21 cellular contexts compared by ENCODE assay signal in genomic region chr12:131030472-131031328, GRCh38.
"Had no signal": no experiment of that assay in that cellular context is flagged by ENCODE, and none has a peak within 500 bp of the region (broad histone marks: within the 10 kb centered on the region; RNA-seq: fewer than 3 reads in every experiment).

No MANE protein-coding gene starts in this region.

- H3K27ac Mint-ChIP-seq: activated CD4-positive, alpha-beta T cell treated with anti-CD3 and anti-CD28 coated beads for 36 hours; activated CD8-positive, alpha-beta memory T cell treated with anti-CD3 and anti-CD28 coated beads, Interleukin-2, amount 10 ng/mL, durations not matched to agents 7 days and 5 days; activated CD8-positive, alpha-beta T cell treated with anti-CD3 and anti-CD28 coated beads, Interleukin-2, amount 10 ng/mL, durations not matched to agents 7 days and 5 days; activated naive CD4-positive, alpha-beta T cell treated with anti-CD3 and anti-CD28 coated beads, Interleukin-2, amount 50 U/mL, for 24 hours; activated naive CD8-positive, alpha-beta T cell treated with anti-CD3 and anti-CD28 coated beads, Interleukin-2, amount 50 U/mL, for 24 hours; activated T-helper 2 cell treated with anti-CD3 and anti-CD28 coated beads, Interferon-gamma antibody, Interleukin-2, Interleukin-4, amounts not matched to agents 10 μg/mL and 5 μg/mL and 100 μg/mL, durations not matched to agents 14 hours and 24 hours and 36 hours; nephron; stimulated activated naive B cell treated with anti-CD40 and anti-IgM and Interleukin-4, amounts not matched to agents 10 μg/mL and 1 μg/mL and 100 μg/mL, for 72 hours; T-helper 2 cell treated with Interferon-gamma antibody and Interleukin-4, amounts not matched to agents 5 μg/mL and 100 μg/mL, for 36 hours had no signal

- H3K4me1 ChIP-seq: colonic mucosa, stomach had no signal

- H3K9me3 Mint-ChIP-seq: activated naive CD4-positive, alpha-beta T cell treated with anti-CD3 and anti-CD28 coated beads, Interleukin-2, amount 50 U/mL, for 24 hours; activated naive CD8-positive, alpha-beta T cell treated with anti-CD3 and anti-CD28 coated beads, Interleukin-2, amount 50 U/mL, for 24 hours; activated T-helper 2 cell treated with anti-CD3 and anti-CD28 coated beads, Interferon-gamma antibody, Interleukin-2, Interleukin-4, amounts not matched to agents 10 μg/mL and 5 μg/mL and 100 μg/mL, durations not matched to agents 14 hours and 24 hours and 36 hours; central memory CD8-positive, alpha-beta T cell; nephron; stimulated activated naive B cell treated with anti-CD40 and anti-IgM and Interleukin-4, amounts not matched to agents 10 μg/mL and 1 μg/mL and 100 μg/mL, for 72 hours; T-helper 2 cell treated with Interferon-gamma antibody and Interleukin-4, amounts not matched to agents 5 μg/mL and 100 μg/mL, for 36 hours had no signal

- H3K27ac ChIP-seq: colonic mucosa, stomach, thyroid gland had no signal

- H3K4me3 Mint-ChIP-seq: activated CD4-positive, alpha-beta T cell treated with anti-CD3 and anti-CD28 coated beads for 36 hours; activated CD8-positive, alpha-beta memory T cell treated with anti-CD3 and anti-CD28 coated beads, Interleukin-2, amount 10 ng/mL, durations not matched to agents 7 days and 5 days; activated CD8-positive, alpha-beta T cell treated with anti-CD3 and anti-CD28 coated beads, Interleukin-2, amount 10 ng/mL, durations not matched to agents 7 days and 5 days; activated naive CD4-positive, alpha-beta T cell treated with anti-CD3 and anti-CD28 coated beads, Interleukin-2, amount 50 U/mL, for 24 hours; activated naive CD8-positive, alpha-beta T cell treated with anti-CD3 and anti-CD28 coated beads, Interleukin-2, amount 50 U/mL, for 24 hours; central memory CD8-positive, alpha-beta T cell; nephron; stimulated activated naive B cell treated with anti-CD40 and anti-IgM and Interleukin-4, amounts not matched to agents 10 μg/mL and 1 μg/mL and 100 μg/mL, for 72 hours; T-helper 2 cell treated with Interferon-gamma antibody and Interleukin-4, amounts not matched to agents 5 μg/mL and 100 μg/mL, for 36 hours had no signal

- H3K4me3 ChIP-seq: colonic mucosa, stomach, thyroid gland had no signal

- DNase-seq: activated CD4-positive, alpha-beta T cell treated with anti-CD3 and anti-CD28 coated beads for 36 hours; activated CD4-positive, CD25-positive, alpha-beta regulatory T cell; activated CD8-positive, alpha-beta memory T cell treated with anti-CD3 and anti-CD28 coated beads, Interleukin-2, amount 10 ng/mL, durations not matched to agents 7 days and 5 days; activated CD8-positive, alpha-beta T cell treated with anti-CD3 and anti-CD28 coated beads, Interleukin-2, amount 10 ng/mL, durations not matched to agents 7 days and 5 days; activated naive CD8-positive, alpha-beta T cell treated with anti-CD3 and anti-CD28 coated beads, Interleukin-2, amount 50 U/mL, for 24 hours; activated T-cell treated with anti-CD3 and anti-CD28 coated beads, Interleukin-2, amount 50 U/mL, for 48 hours; colonic mucosa; effector memory CD4-positive, alpha-beta T cell; kidney glomerular epithelial cell; mammary epithelial cell; stimulated activated CD4-positive, alpha-beta T cell treated with anti-CD3 and anti-CD28 coated beads, Interleukin-15, amount 100 ng/mL, for 24 hours; stimulated activated CD4-positive, alpha-beta T cell treated with anti-CD3 and anti-CD28 coated beads, Interleukin-2, amount 100 ng/mL, for 24 hours; stimulated activated naive B cell treated with anti-CD40 and anti-IgM and Interleukin-4, amounts not matched to agents 10 μg/mL and 1 μg/mL and 100 μg/mL, for 72 hours; stomach; T-helper 1 cell; thyroid gland had no signal

- H3K27me3 ChIP-seq: colonic mucosa, thyroid gland had no signal

- H3K36me3 ChIP-seq: colonic mucosa, stomach, thyroid gland had no signal

- ATAC-seq: activated CD4-positive, alpha-beta T cell treated with anti-CD3 and anti-CD28 coated beads for 36 hours; activated CD8-positive, alpha-beta memory T cell treated with anti-CD3 and anti-CD28 coated beads, Interleukin-2, amount 10 ng/mL, durations not matched to agents 7 days and 5 days; activated CD8-positive, alpha-beta T cell treated with anti-CD3 and anti-CD28 coated beads, Interleukin-2, amount 10 ng/mL, durations not matched to agents 7 days and 5 days; activated naive CD8-positive, alpha-beta T cell treated with anti-CD3 and anti-CD28 coated beads, Interleukin-2, amount 50 U/mL, for 24 hours; stimulated activated naive B cell treated with anti-CD40 and anti-IgM and Interleukin-4, amounts not matched to agents 10 μg/mL and 1 μg/mL and 100 μg/mL, for 72 hours had no signal

- H3K9me3 ChIP-seq: colonic mucosa, stomach, thyroid gland had no signal

- H3K4me1 Mint-ChIP-seq: activated CD4-positive, alpha-beta T cell treated with anti-CD3 and anti-CD28 coated beads for 36 hours; activated CD8-positive, alpha-beta memory T cell treated with anti-CD3 and anti-CD28 coated beads, Interleukin-2, amount 10 ng/mL, durations not matched to agents 7 days and 5 days; activated naive CD4-positive, alpha-beta T cell treated with anti-CD3 and anti-CD28 coated beads, Interleukin-2, amount 50 U/mL, for 24 hours; activated naive CD8-positive, alpha-beta T cell treated with anti-CD3 and anti-CD28 coated beads, Interleukin-2, amount 50 U/mL, for 24 hours; central memory CD8-positive, alpha-beta T cell had no signal

- H3K27me3 Mint-ChIP-seq: activated CD4-positive, alpha-beta T cell treated with anti-CD3 and anti-CD28 coated beads for 36 hours; activated CD8-positive, alpha-beta memory T cell treated with anti-CD3 and anti-CD28 coated beads, Interleukin-2, amount 10 ng/mL, durations not matched to agents 7 days and 5 days; activated naive CD4-positive, alpha-beta T cell treated with anti-CD3 and anti-CD28 coated beads, Interleukin-2, amount 50 U/mL, for 24 hours; activated naive CD8-positive, alpha-beta T cell treated with anti-CD3 and anti-CD28 coated beads, Interleukin-2, amount 50 U/mL, for 24 hours had no signal

- H3K36me3 Mint-ChIP-seq: activated CD8-positive, alpha-beta memory T cell treated with anti-CD3 and anti-CD28 coated beads, Interleukin-2, amount 10 ng/mL, durations not matched to agents 7 days and 5 days; activated naive CD4-positive, alpha-beta T cell treated with anti-CD3 and anti-CD28 coated beads, Interleukin-2, amount 50 U/mL, for 24 hours; stimulated activated naive B cell treated with anti-CD40 and anti-IgM and Interleukin-4, amounts not matched to agents 10 μg/mL and 1 μg/mL and 100 μg/mL, for 72 hours had no signal
